11 cellular contexts compared by ENCODE assay signal in genomic region chr11:43547411-43547718, GRCh38.
DNase-seq lines count a peak whose midpoint lies in the region; ATAC-seq and TF ChIP-seq lines count a peak whose summit lies in the region.
"Had no signal": no experiment of that assay in that cellular context is flagged by ENCODE, and none has a peak within 500 bp of the region (broad histone marks: within the 10 kb centered on the region; RNA-seq: fewer than 3 reads in every experiment).

No MANE protein-coding gene starts in this region.

- intact Hi-C loops in body of pancreas (cut with DNase I), result no loop called here

- H3K27me3 Mint-ChIP-seq in stimulated activated naive B cell treated with anti-CD40 and anti-IgM and Interleukin-4, amounts not matched to agents 10 μg/mL and 1 μg/mL and 100 μg/mL, for 72 hours, result peaks cover 48 to 61% of the 10 kb centered on the region in 2 donors

- H3K4me1 ChIP-seq in body of pancreas, result peaks cover 11% of the 10 kb centered on the region

- H3K27ac Mint-ChIP-seq in stimulated activated naive B cell treated with anti-CD40 and anti-IgM and Interleukin-4, amounts not matched to agents 10 μg/mL and 1 μg/mL and 100 μg/mL, for 72 hours, result no peak overlapping the region
- H3K27ac Mint-ChIP-seq: activated T-helper 17 cell treated with anti-CD3 and anti-CD28 coated beads, Interleukin-2, amount 50 U/mL, for 72 hours had no signal

- H3K9me3 Mint-ChIP-seq in stimulated activated naive B cell treated with anti-CD40 and anti-IgM and Interleukin-4, amounts not matched to agents 10 μg/mL and 1 μg/mL and 100 μg/mL, for 72 hours, result peaks cover 0 to 5% of the 10 kb centered on the region in 2 donors
- H3K9me3 Mint-ChIP-seq: activated T-helper 17 cell treated with anti-CD3 and anti-CD28 coated beads, Interleukin-2, amount 50 U/mL, for 72 hours had no signal

- peaks cover 0 to 3% of the 10 kb centered on the region in 2 donors for H3K4me1 Mint-ChIP-seq in stimulated activated naive B cell treated with anti-CD40 and anti-IgM and Interleukin-4, amounts not matched to agents 10 μg/mL and 1 μg/mL and 100 μg/mL, for 72 hours
- H3K4me1 Mint-ChIP-seq: activated T-helper 17 cell treated with anti-CD3 and anti-CD28 coated beads, Interleukin-2, amount 50 U/mL, for 72 hours had no signal

- peak; percentile 38 for ATAC-seq in body of pancreas
- no peak for ATAC-seq in stimulated activated naive B cell treated with anti-CD40 and anti-IgM and Interleukin-4, amounts not matched to agents 10 μg/mL and 1 μg/mL and 100 μg/mL, for 72 hours (replicated peaks)
- ATAC-seq in HG03039 (IDR thresholded peaks at IDR 0.05; ENCODE audit: unreplicated experiment), result no peak
- ATAC-seq: activated T-helper 17 cell treated with anti-CD3 and anti-CD28 coated beads, Interleukin-2, amount 50 U/mL, for 72 hours had no signal

- no peak for TF ChIP-seq POLR2A in body of pancreas (IDR thresholded peaks at IDR 0.05)

- H3K4me3 Mint-ChIP-seq in stimulated activated naive B cell treated with anti-CD40 and anti-IgM and Interleukin-4, amounts not matched to agents 10 μg/mL and 1 μg/mL and 100 μg/mL, for 72 hours, result no peak overlapping the region
- H3K4me3 Mint-ChIP-seq: activated T-helper 17 cell treated with anti-CD3 and anti-CD28 coated beads, Interleukin-2, amount 50 U/mL, for 72 hours had no signal

- 0 to 2% methylated on average over 3 to 23 of the region's 26 CpGs for WGBS in body of pancreas, 2 donors

- H3K36me3 ChIP-seq in body of pancreas (replicated peaks in 1 of 2; ENCODE audit: insufficient read depth in 1 of 2, low read depth in 2 of 2), result no peaks in the 10 kb centered on the region

- H3K9me3 ChIP-seq in body of pancreas, result no peaks in the 10 kb centered on the region

- peaks cover 2 to 5% of the 10 kb centered on the region in 2 donors for H3K36me3 Mint-ChIP-seq in stimulated activated naive B cell treated with anti-CD40 and anti-IgM and Interleukin-4, amounts not matched to agents 10 μg/mL and 1 μg/mL and 100 μg/mL, for 72 hours

- TF ChIP-seq CTCF in body of pancreas (IDR thresholded peaks at IDR 0.05), result no peak

- H3K4me3 ChIP-seq in body of pancreas, result no peak overlapping the region
- peak overlapping the region; percentile 33 for H3K4me3 ChIP-seq in skeletal muscle cell (ENCODE audit: low read depth, low read length)

- peak; percentile 67 for DNase-seq in DMS53 (lab: John Stamatoyannopoulos, UW)
- DNase-seq in DMS53 treated with DMSO at 0.1 percent for 48 hours (lab: John Stamatoyannopoulos, UW; ENCODE audit: unreplicated experiment), result no peak
- peak; percentile 13 to 36 (median 22) for DNase-seq in body of pancreas
- DNase-seq in iPS-NIHi11 (ENCODE audit: low spot score), result peak; percentile 52
- no peak for DNase-seq in skeletal muscle cell (ENCODE audit: low read depth)
- DNase-seq in stimulated activated naive B cell treated with anti-CD40 and anti-IgM and Interleukin-4, amounts not matched to agents 10 μg/mL and 1 μg/mL and 100 μg/mL, for 72 hours, result no peak
- DNase-seq in activated naive CD4-positive, alpha-beta T cell treated with anti-CD3 and anti-CD28 coated beads, Interleukin-2, amount 50 U/mL, for 16 hours, result no peak
- DNase-seq: 8988T, NCI-H1417 treated with DMSO at 0.1 percent for 48 hours had no signal

- no peaks in the 10 kb centered on the region for H3K27me3 ChIP-seq in body of pancreas

- no peak overlapping the region for H3K27ac ChIP-seq in body of pancreas

Comparison
In these comparisons a context has a peak if more than half of its experiments do, and no peak if none do; other contexts are left out.
1. DNase-seq: peak in DMS53 (single experiment), body of pancreas (4 of 4) and iPS-NIHi11 (single experiment); none in DMS53 treated with DMSO at 0.1 percent for 48 hours (single experiment), skeletal muscle cell (single experiment), stimulated activated naive B cell treated with anti-CD40 and anti-IgM and Interleukin-4, amounts not matched to agents 10 μg/mL and 1 μg/mL and 100 μg/mL, for 72 hours (single experiment) and activated naive CD4-positive, alpha-beta T cell treated with anti-CD3 and anti-CD28 coated beads, Interleukin-2, amount 50 U/mL, for 16 hours (single experiment).